Comparison of ENCODE assay signal across 24 cellular contexts in the genomic region with DNA sequence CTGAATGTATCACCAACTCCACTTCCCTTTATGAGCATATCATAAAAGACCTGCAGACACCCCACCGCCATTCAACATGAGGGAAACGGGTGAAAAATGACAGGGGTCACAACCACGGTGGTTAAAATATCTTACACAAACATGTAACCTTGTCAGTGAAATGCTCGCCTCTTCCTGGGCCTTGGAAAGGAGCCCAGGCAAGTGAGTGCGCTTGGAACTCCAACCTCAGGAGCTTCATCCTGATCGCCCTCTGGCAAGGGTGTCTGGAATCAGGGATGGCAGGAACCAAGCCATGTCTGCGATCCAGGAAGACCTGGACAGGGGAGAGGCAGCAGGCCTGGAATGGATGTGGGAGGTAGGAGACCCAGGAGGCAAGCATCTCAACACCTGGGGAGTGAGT.
"Had no signal": no experiment of that assay in that cellular context is flagged by ENCODE, and none has a peak within 500 bp of the region (broad histone marks: within the 10 kb centered on the region; RNA-seq: fewer than 3 reads in every experiment).

No MANE protein-coding gene starts in this region.

- H3K36me3 Mint-ChIP-seq: activated naive CD8-positive, alpha-beta T cell; brain had no signal

- H3K4me3 ChIP-seq: colonic mucosa, esophagus squamous epithelium, gastroesophageal sphincter, heart right ventricle had no signal

- H3K9me3 Mint-ChIP-seq: activated CD4-positive, alpha-beta memory T cell treated with anti-CD3 and anti-CD28 coated beads, Interleukin-2, amount 10 ng/mL, durations not matched to agents 7 days and 5 days; activated CD4-positive, alpha-beta T cell treated with anti-CD3 and anti-CD28 coated beads, Interleukin-2, amount 10 ng/mL, durations not matched to agents 24 days and 14 days; activated T-cell treated with anti-CD3 and anti-CD28 coated beads, Interleukin-2, amount 50 U/mL, for 24 hours; activated T-cell treated with anti-CD3 and anti-CD28 coated beads, Interleukin-2, amount 50 U/mL, for 72 hours; central memory CD8-positive, alpha-beta T cell had no signal

- H3K4me3 Mint-ChIP-seq: activated CD4-positive, alpha-beta memory T cell treated with anti-CD3 and anti-CD28 coated beads, Interleukin-2, amount 10 ng/mL, durations not matched to agents 7 days and 5 days; activated CD4-positive, alpha-beta T cell treated with anti-CD3 and anti-CD28 coated beads for 36 hours; activated CD4-positive, alpha-beta T cell treated with anti-CD3 and anti-CD28 coated beads, Interleukin-2, amount 10 ng/mL, durations not matched to agents 24 days and 14 days; activated naive CD8-positive, alpha-beta T cell; activated T-cell treated with anti-CD3 and anti-CD28 coated beads, Interleukin-2, amount 50 U/mL, for 24 hours; activated T-cell treated with anti-CD3 and anti-CD28 coated beads, Interleukin-2, amount 50 U/mL, for 72 hours; brain; central memory CD8-positive, alpha-beta T cell had no signal

- DNase-seq: activated CD4-positive, alpha-beta memory T cell treated with anti-CD3 and anti-CD28 coated beads, Interleukin-2, amount 10 ng/mL, durations not matched to agents 7 days and 5 days; activated CD4-positive, alpha-beta T cell treated with anti-CD3 and anti-CD28 coated beads for 36 hours; activated CD4-positive, alpha-beta T cell treated with anti-CD3 and anti-CD28 coated beads, Interleukin-2, amount 10 ng/mL, durations not matched to agents 24 days and 14 days; activated CD4-positive, CD25-positive, alpha-beta regulatory T cell; activated CD4-positive, CD25-positive, alpha-beta regulatory T cell treated with anti-CD3 and anti-CD28 coated beads, Interleukin-2, amount 50 U/mL, for 72 hours; activated CD8-positive, alpha-beta memory T cell treated with anti-CD3 and anti-CD28 coated beads, Interleukin-2, amount 50 U/mL, for 48 hours; activated gamma-delta T cell; activated naive CD4-positive, alpha-beta T cell; activated naive CD4-positive, alpha-beta T cell treated with anti-CD3 and anti-CD28 coated beads, Interleukin-2, amount 50 U/mL, for 16 hours; activated T-cell treated with anti-CD3 and anti-CD28 coated beads for 4 hours; activated T-cell treated with anti-CD3 and anti-CD28 coated beads, Interleukin-2, amount 50 U/mL, for 24 hours; activated T-cell treated with anti-CD3 and anti-CD28 coated beads, Interleukin-2, amount 50 U/mL, for 72 hours; amniotic stem cell; anterior cingulate cortex; colonic mucosa; effector CD8-positive, alpha-beta T cell; esophagus squamous epithelium; foreskin melanocyte; heart right ventricle; T-helper 2 cell had no signal

- H3K27me3 Mint-ChIP-seq: activated CD4-positive, alpha-beta memory T cell treated with anti-CD3 and anti-CD28 coated beads, Interleukin-2, amount 10 ng/mL, durations not matched to agents 7 days and 5 days; activated CD4-positive, alpha-beta T cell treated with anti-CD3 and anti-CD28 coated beads, Interleukin-2, amount 10 ng/mL, durations not matched to agents 24 days and 14 days had no signal

- H3K27ac Mint-ChIP-seq: activated CD4-positive, alpha-beta memory T cell treated with anti-CD3 and anti-CD28 coated beads, Interleukin-2, amount 10 ng/mL, durations not matched to agents 7 days and 5 days; activated CD4-positive, alpha-beta T cell treated with anti-CD3 and anti-CD28 coated beads for 36 hours; activated CD4-positive, alpha-beta T cell treated with anti-CD3 and anti-CD28 coated beads, Interleukin-2, amount 10 ng/mL, durations not matched to agents 24 days and 14 days; activated naive CD8-positive, alpha-beta T cell; activated T-cell treated with anti-CD3 and anti-CD28 coated beads, Interleukin-2, amount 50 U/mL, for 24 hours; activated T-cell treated with anti-CD3 and anti-CD28 coated beads, Interleukin-2, amount 50 U/mL, for 72 hours; brain had no signal
